In genomic region chr10:3067859-3068179, GRCh38 we compare ENCODE assay signal across 8 cellular contexts. TPM values are rescaled to one million over a fixed set of nuclear protein-coding genes. Genes with fewer than 3 reads are reported as not detected.
DNase-seq lines count a peak whose midpoint lies in the region; ATAC-seq and TF ChIP-seq lines count a peak whose summit lies in the region.

No MANE protein-coding gene starts in this region.

- no peak overlapping the region for H4K12ac ChIP-seq in trophoblast cell (ENCODE audit: low read depth, low read length)

- peaks cover 30% of the 10 kb centered on the region for H3K79me2 ChIP-seq in trophoblast cell (ENCODE audit: control insufficient read depth, insufficient read depth, low read length, poor library complexity)

- H3K4me3 ChIP-seq in Panc1 (ENCODE audit: low read depth in 2 of 2, low read length in 2 of 2) (peak overlapping the region; percentile 66 to 80), epithelial cell of proximal tubule (ENCODE audit: low read depth, low read length) (peak overlapping the region; percentile 91), trophoblast cell (ENCODE audit: low read depth, low read length) (peak overlapping the region; percentile 92)

- H3K9me3 ChIP-seq in Panc1 (ENCODE audit: control insufficient read depth, insufficient read depth, low read depth, low read length) (no peaks in the 10 kb centered on the region), trophoblast cell (ENCODE audit: insufficient read depth, low read depth, low read length) (no peaks in the 10 kb centered on the region)

- no TSS peak for BruUV-seq in Panc1 (replicated peaks; lab: Mats Ljungman, UMichigan)

- H3K27ac ChIP-seq in Panc1 (ENCODE audit: low read length) (peak overlapping the region; percentile 72; the same call in 1 of the 2 replicates), trophoblast cell (ENCODE audit: low read depth, low read length) (peak overlapping the region; percentile 14)

- peak overlapping the region; percentile 90 for H3K4me2 ChIP-seq in trophoblast cell (ENCODE audit: low read length)

- peak overlapping the region; percentile 51 for H3K14ac ChIP-seq in trophoblast cell (ENCODE audit: low read length)

- no peak for TF ChIP-seq CTCF in GM10248 (IDR thresholded peaks at IDR 0.05; ENCODE audit: control extremely low read depth, extremely low read depth, low read depth, missing control alignments)
- no peak for TF ChIP-seq CTCF in Panc1 (IDR thresholded peaks at IDR 0.05)
- TF ChIP-seq CTCF in epithelial cell of proximal tubule (conservative IDR thresholded peaks at IDR 0.05; ENCODE audit: low read depth, low read length): no peak

- no CpG with 5 or more reads among the region's 29 CpGs for WGBS in trophoblast cell (ENCODE audit: extremely low coverage, insufficient coverage, insufficient read length)

- H4K8ac ChIP-seq in trophoblast cell (ENCODE audit: low read depth, low read length): peak overlapping the region; percentile 90

- peak overlapping the region; percentile 60 for H3K4ac ChIP-seq in trophoblast cell (ENCODE audit: low read depth, low read length)

- intact Hi-C loops in Panc1 (cut with micrococcal nuclease; ENCODE audit: unreplicated experiment): no loop called here

- peak overlapping the region; percentile 51 for H2BK5ac ChIP-seq in trophoblast cell (ENCODE audit: low read depth, low read length, poor library complexity)

- H3K36me3 ChIP-seq in Panc1 (ENCODE audit: control insufficient read depth, insufficient read depth, low read length) (peaks cover 2% of the 10 kb centered on the region; the same call in 1 of the 2 replicates), trophoblast cell (ENCODE audit: control insufficient read depth in 1 of 2, insufficient read depth in 2 of 2, low read length in 2 of 2) (peaks cover 9 to 13% of the 10 kb centered on the region in 2 experiments)

- peaks cover 29% of the 10 kb centered on the region for H3K4me1 ChIP-seq in Panc1 (ENCODE audit: control insufficient read depth, insufficient read depth, low read length)
- peaks cover 19 to 25% of the 10 kb centered on the region in 2 experiments for H3K4me1 ChIP-seq in trophoblast cell (ENCODE audit: control insufficient read depth in 1 of 2, insufficient read depth in 2 of 2, low read length in 2 of 2)

- H2BK120ac ChIP-seq in trophoblast cell (ENCODE audit: insufficient read depth, low read length, poor library complexity): no peak overlapping the region

- ATAC-seq in GM21723 (IDR thresholded peaks at IDR 0.05; ENCODE audit: unreplicated experiment) (peak; percentile 13), Panc1 (0 out of 2 replicates have a peak, but pooled peaks have one; percentile 1), HG03139 (IDR thresholded peaks at IDR 0.05; ENCODE audit: unreplicated experiment) (no peak)

- peak overlapping the region; percentile 90 for H4K91ac ChIP-seq in trophoblast cell (ENCODE audit: low read depth, low read length)

- CTCF ChIA-PET in GM10248 (lab: Yijun Ruan, JAX): interaction anchor here (1.4 to 1.6 kb wide), 2 partner anchors 11 to 13 kb away, joined by 4 read pairs; no protein-coding TSS in a partner anchor
- CTCF ChIA-PET in Panc1 (lab: Charles Lee): no interaction called here

- POLR2A ChIA-PET in GM10248 (lab: Yijun Ruan, JAX) (no interaction called here), Panc1 (lab: Charles Lee) (no interaction called here)

- no peak overlapping the region for H3K23ac ChIP-seq in trophoblast cell (ENCODE audit: low read length)

- no peak overlapping the region for H2BK12ac ChIP-seq in trophoblast cell (ENCODE audit: low read length)

- H2AK5ac ChIP-seq in trophoblast cell (ENCODE audit: low read length): no peak overlapping the region

- H2AFZ ChIP-seq in trophoblast cell (ENCODE audit: insufficient read depth, low read length, poor library complexity): peak overlapping the region; percentile 52

- H3K9ac ChIP-seq in trophoblast cell (ENCODE audit: low read length): peak overlapping the region; percentile 87

- in situ Hi-C loops in Panc1 (cut with HindIII; ENCODE audit: low pct_unique_long_range_greater_than_20kb, low sequenced_read_pairs): no loop called here

- H3K18ac ChIP-seq in trophoblast cell (ENCODE audit: low read length): peak overlapping the region; percentile 24

- H3K27me3 ChIP-seq in Panc1 (ENCODE audit: control insufficient read depth, insufficient read depth, low read length) (no peaks in the 10 kb centered on the region), trophoblast cell (ENCODE audit: insufficient read depth, low read length) (no peaks in the 10 kb centered on the region)

- DNase-seq in GM10248 (ENCODE audit: extremely low spot score) (peak; percentile 46), Panc1 (ENCODE audit: low read depth, low spot score) (no peak), epithelial cell of proximal tubule (ENCODE audit: low read depth) (no peak), trophoblast cell (no peak), NK-92 (lab: John Stamatoyannopoulos, UW; ENCODE audit: unreplicated experiment) (no peak), NCI-H1105 (lab: John Stamatoyannopoulos, UW) (no peak)

- peaks cover 29% of the 10 kb centered on the region for H3K79me1 ChIP-seq in trophoblast cell (ENCODE audit: low read length)

RNA-seq across cellular contexts. Expression of gene PFKP, which starts 0.5 kb away (rescaled TPM):
- total RNA-seq in Panc1 (2021; ENCODE audit: unreplicated experiment) (232 TPM), epithelial cell of proximal tubule (377 and 402 TPM in 2 replicates)
- 436 TPM for polyA plus RNA-seq in Panc1 (2012; ENCODE audit: insufficient read length)
- polyA plus RNA-seq in trophoblast cell (2013): 229 and 243 TPM in 2 replicates
